In the genomic region with DNA sequence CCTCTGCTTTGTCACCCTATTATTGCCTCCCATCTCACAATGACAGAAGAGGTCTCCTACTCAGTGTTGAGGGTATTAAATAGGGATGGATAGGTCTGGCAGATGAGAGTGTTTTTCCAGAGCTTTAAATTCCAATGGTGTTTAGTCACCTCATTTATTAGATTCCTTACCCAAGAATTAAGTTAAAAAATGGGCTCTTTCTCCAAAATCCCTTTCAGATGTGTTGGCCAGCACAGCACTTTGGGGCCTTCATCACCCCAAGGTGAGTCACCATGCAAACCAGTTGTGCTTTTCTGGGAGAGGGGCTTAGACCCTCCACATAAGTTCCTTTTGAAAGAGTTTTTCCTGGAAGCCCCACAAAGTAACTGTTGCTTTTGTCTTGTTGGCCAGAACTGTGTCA, we compare ENCODE assay signal across 12 cellular contexts.
DNase-seq lines count a peak whose midpoint lies in the region; ATAC-seq and TF ChIP-seq lines count a peak whose summit lies in the region.
"Had no signal": no experiment of that assay in that cellular context is flagged by ENCODE, and none has a peak within 500 bp of the region (broad histone marks: within the 10 kb centered on the region; RNA-seq: fewer than 3 reads in every experiment).

No MANE protein-coding gene starts in this region.

- no peaks in the 10 kb centered on the region for H3K9me3 ChIP-seq in A673 (ENCODE audit: low read depth, low read length, poor library complexity, severe bottlenecking)
- H3K9me3 ChIP-seq: upper lobe of left lung had no signal

- H3K36me3 ChIP-seq in A673 (ENCODE audit: insufficient read depth, low read length, poor library complexity, severe bottlenecking), result no peaks in the 10 kb centered on the region
- H3K36me3 ChIP-seq: spleen, upper lobe of left lung had no signal

- no peak overlapping the region for H3K4me3 ChIP-seq in A673 (ENCODE audit: low read depth, low read length, poor library complexity, severe bottlenecking)
- H3K4me3 ChIP-seq: spleen, upper lobe of left lung had no signal

- CTCF ChIA-PET in A673 (lab: Charles Lee) (no interaction called here), HEK293T (lab: Yijun Ruan, JAX) (no interaction called here)

- peak; percentile 34 for DNase-seq in A673 (ENCODE audit: low spot score)
- DNase-seq in HT-29 (ENCODE audit: low spot score), result peak; percentile 19
- DNase-seq in astrocyte of the hippocampus (ENCODE audit: low read depth, low spot score), result peak; percentile 81
- peak; percentile 76 for DNase-seq in iris pigment epithelial cell (ENCODE audit: low read depth)
- no peak for DNase-seq in HEK293T (ENCODE audit: extremely low spot score)
- DNase-seq in GM10266 (ENCODE audit: extremely low spot score), result no peak
- DNase-seq: erythroblast, NCI-H1105, spleen, upper lobe of left lung had no signal

- no peaks in the 10 kb centered on the region for H3K27me3 ChIP-seq in A673 (replicated peaks; ENCODE audit: insufficient read depth, low read depth, low read length, poor library complexity)
- H3K27me3 ChIP-seq: upper lobe of left lung had no signal

- TF ChIP-seq CTCF in A673 (conservative IDR thresholded peaks at IDR 0.05; ENCODE audit: low read depth, low read length), result no peak
- no peak for TF ChIP-seq CTCF in GM10266 (IDR thresholded peaks at IDR 0.05; ENCODE audit: control insufficient read depth, insufficient read depth, low read depth, missing control alignments)

- intact Hi-C loops in A673 (cut with micrococcal nuclease; ENCODE audit: unreplicated experiment), result no loop called here

- ATAC-seq in HG03196 (IDR thresholded peaks at IDR 0.05; ENCODE audit: unreplicated experiment) (no peak), HG03108 (IDR thresholded peaks at IDR 0.05; ENCODE audit: unreplicated experiment) (no peak)

- no peaks in the 10 kb centered on the region for H3K4me1 ChIP-seq in A673 (ENCODE audit: insufficient read depth, low read length, poor library complexity, severe bottlenecking)
- H3K4me1 ChIP-seq: spleen, upper lobe of left lung had no signal

- POLR2A ChIA-PET in A673 (lab: Charles Lee; ENCODE audit: low non-redundant PET), result no interaction called here
- POLR2A ChIA-PET in HEK293T (lab: Yijun Ruan, JAX), result no interaction called here

- H3K27ac ChIP-seq in A673 (ENCODE audit: low read depth, low read length, poor library complexity, severe bottlenecking), result no peak overlapping the region
- H3K27ac ChIP-seq: spleen, upper lobe of left lung had no signal

- no TSS peak for BruUV-seq in A673 (replicated peaks; lab: Mats Ljungman, UMichigan)

TF ChIP-seq in HEK293T, 16 proteins besides CTCF, POLR2A, EP300 and RAD21:
- TF ChIP-seq, protein P1, sequence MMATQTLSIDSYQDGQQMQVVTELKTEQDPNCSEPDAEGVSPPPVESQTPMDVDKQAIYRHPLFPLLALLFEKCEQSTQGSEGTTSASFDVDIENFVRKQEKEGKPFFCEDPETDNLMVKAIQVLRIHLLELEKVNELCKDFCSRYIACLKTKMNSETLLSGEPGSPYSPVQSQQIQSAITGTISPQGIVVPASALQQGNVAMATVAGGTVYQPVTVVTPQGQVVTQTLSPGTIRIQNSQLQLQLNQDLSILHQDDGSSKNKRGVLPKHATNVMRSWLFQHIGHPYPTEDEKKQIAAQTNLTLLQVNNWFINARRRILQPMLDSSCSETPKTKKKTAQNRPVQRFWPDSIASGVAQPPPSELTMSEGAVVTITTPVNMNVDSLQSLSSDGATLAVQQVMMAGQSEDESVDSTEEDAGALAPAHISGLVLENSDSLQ (IDR thresholded peaks at IDR 0.05), result no peak
- TF ChIP-seq SUZ12 (IDR thresholded peaks at IDR 0.05), result no peak
- TF ChIP-seq FOXK2 (IDR thresholded peaks at IDR 0.05), result no peak
- no peak for TF ChIP-seq ARNT (IDR thresholded peaks at IDR 0.05)
- no peak for TF ChIP-seq LEF1 (IDR thresholded peaks at IDR 0.05; ENCODE audit: borderline replicate concordance)
- TF ChIP-seq FOXA1 (IDR thresholded peaks at IDR 0.05), result no peak

Comparison
In these comparisons a context has a peak if more than half of its experiments do, and no peak if none do; other contexts are left out.
1. DNase-seq: peak in A673 (single experiment), HT-29 (single experiment), astrocyte of the hippocampus (single experiment) and iris pigment epithelial cell (single experiment); none in HEK293T (single experiment) and GM10266 (single experiment).